Comparison of ENCODE assay signal across 13 cellular contexts in the genomic region with DNA sequence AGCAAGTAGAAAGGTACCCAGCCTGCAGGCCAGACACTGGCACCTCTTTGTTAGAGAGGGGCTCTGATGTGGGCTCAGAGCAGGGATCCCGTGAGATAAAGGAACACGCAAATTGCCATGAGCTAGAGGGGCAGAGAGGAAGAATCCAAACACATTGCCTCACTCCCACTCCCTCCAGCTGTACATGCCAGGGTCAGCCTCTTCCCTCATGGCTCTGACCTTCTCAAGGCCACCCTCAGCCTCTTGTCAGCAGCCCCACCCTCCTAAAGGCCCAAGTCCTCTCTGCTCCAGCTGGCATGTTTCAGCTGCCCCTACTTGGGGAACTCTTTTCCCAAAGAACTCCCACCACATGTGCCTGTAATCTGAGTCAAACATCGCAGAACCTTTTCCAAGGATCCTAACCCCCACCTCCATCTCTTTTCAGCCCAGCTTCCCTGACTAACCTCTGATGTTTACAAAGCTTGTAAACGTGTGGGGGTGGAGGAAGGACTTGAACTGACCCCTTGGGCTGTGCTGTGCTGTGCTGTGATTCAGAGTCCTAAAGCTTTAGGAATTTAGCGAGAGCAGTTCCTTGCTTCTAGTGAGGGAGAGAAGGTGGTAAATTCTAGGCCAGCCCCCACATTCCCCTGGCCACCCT. TPM values are rescaled to one million over a fixed set of nuclear protein-coding genes. Genes with fewer than 3 reads are reported as not detected.
DNase-seq lines count a peak whose midpoint lies in the region; ATAC-seq and TF ChIP-seq lines count a peak whose summit lies in the region.
"Had no signal": no experiment of that assay in that cellular context is flagged by ENCODE, and none has a peak within 500 bp of the region (broad histone marks: within the 10 kb centered on the region; RNA-seq: fewer than 3 reads in every experiment).

No MANE protein-coding gene starts in this region.

- TF ChIP-seq CTCF in RWPE2 (IDR thresholded peaks at IDR 0.05; ENCODE audit: poor library complexity, severe bottlenecking) (no peak), esophagus muscularis mucosa (IDR thresholded peaks at IDR 0.05) (no peak), RWPE1 (conservative IDR thresholded peaks at IDR 0.05; ENCODE audit: low read depth) (no peak)

- H3K27ac ChIP-seq in RWPE2 (ENCODE audit: poor library complexity, severe bottlenecking) (no peak overlapping the region), esophagus muscularis mucosa (replicated peaks in 1 of 4) (peak overlapping the region in 3 of 4 donors; percentile 3 to 60 (median 21)), RWPE1 (no peak overlapping the region)
- H3K27ac ChIP-seq: C4-2B had no signal

- H3K4me1 ChIP-seq in RWPE2 (ENCODE audit: insufficient read depth, poor library complexity, severe bottlenecking) (no peaks in the 10 kb centered on the region), esophagus muscularis mucosa (peaks cover 12 to 46% (median 34%) of the 10 kb centered on the region in 4 donors)

- no peak for TF ChIP-seq POLR2A in esophagus muscularis mucosa (IDR thresholded peaks at IDR 0.05; ENCODE audit: low read depth)

- H3K9me3 ChIP-seq in RWPE2 (ENCODE audit: severe bottlenecking) (no peaks in the 10 kb centered on the region), esophagus muscularis mucosa (no peaks in the 10 kb centered on the region)

- H3K4me3 ChIP-seq in RWPE2 (ENCODE audit: severe bottlenecking) (no peak overlapping the region), esophagus muscularis mucosa (no peak overlapping the region)

- 39% methylated on average over 5 of the region's 5 CpGs for WGBS in esophagus muscularis mucosa

- DNase-seq in AG20443 (ENCODE audit: low spot score), result peak; percentile 71
- DNase-seq in RWPE2 (ENCODE audit: low spot score), result no peak
- no peak for DNase-seq in esophagus muscularis mucosa (ENCODE audit: extremely low spot score)
- DNase-seq in non-pigmented ciliary epithelial cell (ENCODE audit: low read depth), result peak; percentile 89
- DNase-seq in COLO829 (ENCODE audit: low spot score), result no peak
- DNase-seq in DMS114 treated with DMSO at 0.1 percent for 48 hours (lab: John Stamatoyannopoulos, UW; ENCODE audit: unreplicated experiment), result no peak
- DNase-seq in RWPE1 (ENCODE audit: low spot score), result no peak
- DNase-seq: activated T-cell treated with anti-CD3 and anti-CD28 coated beads, Interleukin-2, amount 50 U/mL, for 72 hours; MM.1S; NK-92 treated with Interleukin-12 subunit alpha and Interleukin-12 subunit beta, amount 100 ng/mL, for 24 hours; T1000 had no signal

- POLR2A ChIA-PET in RWPE1 (lab: Yijun Ruan, JAX; ENCODE audit: low non-redundant PET), result interaction anchor here (0.6 kb wide), 2 partner anchors 262 to 453 kb away, joined by 3 to 4 read pairs; no protein-coding TSS in a partner anchor

- TF ChIP-seq EP300 in esophagus muscularis mucosa (IDR thresholded peaks at IDR 0.05), result no peak

- CTCF ChIA-PET in RWPE1 (lab: Yijun Ruan, JAX), result no interaction called here

- H3K27me3 ChIP-seq in RWPE2 (ENCODE audit: insufficient read depth, poor library complexity, severe bottlenecking), result no peaks in the 10 kb centered on the region
- H3K27me3 ChIP-seq in esophagus muscularis mucosa, result no peaks in the 10 kb centered on the region

- peak; percentile 19; the same call in 2 of the 3 replicates for ATAC-seq in RWPE2 (ENCODE audit: low read depth)
- ATAC-seq in GM21447 (IDR thresholded peaks at IDR 0.05; ENCODE audit: unreplicated experiment), result no peak
- ATAC-seq: activated T-cell treated with anti-CD3 and anti-CD28 coated beads, Interleukin-2, amount 50 U/mL, for 72 hours had no signal

- H3K36me3 ChIP-seq in RWPE2 (ENCODE audit: low read depth) (no peaks in the 10 kb centered on the region), esophagus muscularis mucosa (no peaks in the 10 kb centered on the region)

- intact Hi-C loops in esophagus muscularis mucosa (cut with DNase I), result no loop called here

RNA-seq across cellular contexts. Expression of gene CACNB3, which starts 7.4 kb away (rescaled TPM):
- 10 to 100 TPM; 11.6 to 41.0 (median 28.4) TPM for total RNA-seq in esophagus muscularis mucosa

RNA-seq across cellular contexts. Expression of gene ADCY6, which starts 22.0 kb away (rescaled TPM):
- total RNA-seq in esophagus muscularis mucosa, result 10 to 100 TPM; 17.9 to 35.5 (median 24.0) TPM

RNA-seq across cellular contexts. Expression of gene DDX23, which starts 41.0 kb away (rescaled TPM):
- 10 to 100 TPM; 51.1 to 88.3 (median 74.1) TPM for total RNA-seq in esophagus muscularis mucosa

RNA-seq across cellular contexts. Expression of gene RND1, which starts 54.7 kb away (rescaled TPM):
- total RNA-seq in esophagus muscularis mucosa, result 1 to 10 TPM in 1 of 4 donors, under 1 TPM in 2, not detected in 1; 0.29 to 6.5 (median 0.32) TPM

Comparison
In these comparisons a context has a peak if more than half of its experiments do, and no peak if none do; other contexts are left out.
1. DNase-seq: peak in AG20443 (single experiment) and non-pigmented ciliary epithelial cell (single experiment); none in RWPE2 (single experiment), esophagus muscularis mucosa (single experiment), COLO829 (single experiment), DMS114 treated with DMSO at 0.1 percent for 48 hours (single experiment) and RWPE1 (single experiment).
2. H3K27ac ChIP-seq: peak in esophagus muscularis mucosa (3 of 4); none in RWPE2 (single experiment) and RWPE1 (single experiment).